ENCODE assay signal across 12 cellular contexts in the genomic region with DNA sequence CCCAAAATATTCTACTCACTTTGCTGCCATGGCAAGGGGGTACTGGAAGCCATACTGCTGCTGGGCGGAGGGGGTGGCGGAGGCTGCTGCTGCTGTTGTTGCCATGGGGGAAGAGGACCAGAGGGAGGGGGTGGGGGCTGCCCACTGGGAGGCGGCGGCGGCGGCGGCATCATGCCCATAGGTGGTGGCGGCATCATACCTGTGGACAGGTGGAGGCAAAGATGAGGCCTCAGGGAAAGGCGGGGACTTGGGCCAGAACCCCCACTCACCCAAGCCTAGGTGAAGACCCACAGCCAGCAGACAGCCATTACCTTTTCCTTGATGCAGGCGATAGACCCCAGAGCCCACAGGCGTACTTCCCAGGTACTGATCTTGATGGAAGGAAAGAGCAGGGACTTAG. TPM values are rescaled to one million over a fixed set of nuclear protein-coding genes. Genes with fewer than 3 reads are reported as not detected.
DNase-seq lines count a peak whose midpoint lies in the region; ATAC-seq, FAIRE-seq and TF ChIP-seq lines count a peak whose summit lies in the region.
"Had no signal": no experiment of that assay in that cellular context is flagged by ENCODE, and none has a peak within 500 bp of the region (broad histone marks: within the 10 kb centered on the region; RNA-seq: fewer than 3 reads in every experiment).

No MANE protein-coding gene starts in this region.

- peaks cover 2 to 97% of the 10 kb centered on the region in 2 experiments for H3K36me3 ChIP-seq in HEK293 (ENCODE audit: control insufficient read depth in 2 of 2, insufficient read depth in 1 of 2, low read length in 2 of 2)
- H3K36me3 ChIP-seq in HepG2 (replicated peaks in 1 of 2; ENCODE audit: control insufficient read depth in 1 of 2, insufficient read depth in 2 of 2, low read length in 2 of 2): peaks cover 57 to 84% of the 10 kb centered on the region in 2 experiments

- H3K27ac Mint-ChIP-seq in T-helper 1 cell treated with Interleukin-12 subunit alpha and Interleukin-12 subunit beta and Interleukin-4 antibody, amounts not matched to agents 30 μg/mL and 1 μg/mL, for 36 hours: peak overlapping the region; percentile 69
- H3K27ac Mint-ChIP-seq in dendritic cell treated with granulocyte-macrophage colony-stimulating factor and Interleukin-4, amounts not matched to agents 40 ng/mL and 50 ng/mL, for 4 days: peak overlapping the region; percentile 42
- H3K27ac Mint-ChIP-seq: nephron progenitor cell had no signal

- H3K27ac ChIP-seq in HEK293 (ENCODE audit: extremely low read depth, low read depth, low read length) (no peak overlapping the region), HepG2 (ENCODE audit: extremely low read length, insufficient read depth, low read length) (no peak overlapping the region)

- H3K9me3 Mint-ChIP-seq in T-helper 1 cell treated with Interleukin-12 subunit alpha and Interleukin-12 subunit beta and Interleukin-4 antibody, amounts not matched to agents 30 μg/mL and 1 μg/mL, for 36 hours: no peaks in the 10 kb centered on the region
- no peaks in the 10 kb centered on the region for H3K9me3 Mint-ChIP-seq in dendritic cell treated with granulocyte-macrophage colony-stimulating factor and Interleukin-4, amounts not matched to agents 40 ng/mL and 50 ng/mL, for 4 days
- H3K9me3 Mint-ChIP-seq: nephron progenitor cell had no signal

- H3K4me3 Mint-ChIP-seq in T-helper 1 cell treated with Interleukin-12 subunit alpha and Interleukin-12 subunit beta and Interleukin-4 antibody, amounts not matched to agents 30 μg/mL and 1 μg/mL, for 36 hours: no peak overlapping the region
- H3K4me3 Mint-ChIP-seq in dendritic cell treated with granulocyte-macrophage colony-stimulating factor and Interleukin-4, amounts not matched to agents 40 ng/mL and 50 ng/mL, for 4 days: no peak overlapping the region

- TF ChIP-seq RAD21 in HepG2 (CRISPR knock-in tag; IDR thresholded peaks at IDR 0.05): no peak

- WGBS in HepG2 (ENCODE audit: low lambda C conversion rate): 98% methylated on average over 11 of the region's 11 CpGs

- FAIRE-seq in HepG2 (lab: Jason Lieb, UNC): no peak

- no peak for TF ChIP-seq POLR2A in HepG2 (IDR thresholded peaks at IDR 0.05; ENCODE audit: insufficient read depth in 1 of 2, low read depth in 2 of 2, low read length in 2 of 2)

- TF ChIP-seq CTCF in HEK293 (tag by site-specific recombination; IDR thresholded peaks at IDR 0.05) (no peak), HepG2 (CRISPR knock-in tag; IDR thresholded peaks at IDR 0.05) (no peak)

- H3K27me3 ChIP-seq in HepG2 (ENCODE audit: control insufficient read depth in 1 of 2, insufficient read depth in 2 of 2, low read length in 2 of 2): no peaks in the 10 kb centered on the region

- H3K27me3 Mint-ChIP-seq in T-helper 1 cell treated with Interleukin-12 subunit alpha and Interleukin-12 subunit beta and Interleukin-4 antibody, amounts not matched to agents 30 μg/mL and 1 μg/mL, for 36 hours (ENCODE audit: low read depth): no peaks in the 10 kb centered on the region
- no peaks in the 10 kb centered on the region for H3K27me3 Mint-ChIP-seq in dendritic cell treated with granulocyte-macrophage colony-stimulating factor and Interleukin-4, amounts not matched to agents 40 ng/mL and 50 ng/mL, for 4 days

- TF ChIP-seq EP300 in HepG2 (IDR thresholded peaks at IDR 0.05; ENCODE audit: low read depth in 2 of 2, low read length in 2 of 2) (no peak), HepG2 (CRISPR knock-in tag; IDR thresholded peaks at IDR 0.05; ENCODE audit: borderline replicate concordance) (no peak)

- H3K4me2 ChIP-seq in HepG2 (ENCODE audit: low read depth, low read length): no peak overlapping the region

- H3K36me3 Mint-ChIP-seq in T-helper 1 cell treated with Interleukin-12 subunit alpha and Interleukin-12 subunit beta and Interleukin-4 antibody, amounts not matched to agents 30 μg/mL and 1 μg/mL, for 36 hours (ENCODE audit: low read depth): peaks cover 83% of the 10 kb centered on the region
- peaks cover 100% of the 10 kb centered on the region for H3K36me3 Mint-ChIP-seq in dendritic cell treated with granulocyte-macrophage colony-stimulating factor and Interleukin-4, amounts not matched to agents 40 ng/mL and 50 ng/mL, for 4 days (ENCODE audit: low read depth)

- H3K4me1 ChIP-seq in HEK293 (ENCODE audit: control insufficient read depth, insufficient read depth, low read length) (peaks cover 7% of the 10 kb centered on the region), HepG2 (ENCODE audit: insufficient read depth, low read length) (no peaks in the 10 kb centered on the region)

- H3K9me3 ChIP-seq in HEK293 (ENCODE audit: control insufficient read depth, insufficient read depth, low read depth, low read length) (no peaks in the 10 kb centered on the region), HepG2 (ENCODE audit: low read length) (no peaks in the 10 kb centered on the region)

- intact Hi-C loops in dendritic cell treated with granulocyte-macrophage colony-stimulating factor and Interleukin-4, amounts not matched to agents 40 ng/mL and 50 ng/mL, for 4 days (cut with micrococcal nuclease): no loop called here
- intact Hi-C loops in sciatic nerve (cut with DNase I): no loop called here
- intact Hi-C loops in HepG2 (cut with micrococcal nuclease; ENCODE audit: unreplicated experiment): no loop called here

- peaks cover 88% of the 10 kb centered on the region for H4K20me1 ChIP-seq in HepG2 (ENCODE audit: insufficient read depth, low read length)

- no peak overlapping the region for H3K9ac ChIP-seq in HepG2 (ENCODE audit: insufficient read depth, low read depth, low read length)

- BruUV-seq in HepG2 (replicated peaks; lab: Mats Ljungman, UMichigan): no TSS peak

- in situ Hi-C loops in HepG2 (cut with HindIII; ENCODE audit: extremely low pct_ligation_motif_present, low pct_unique_long_range_greater_than_20kb): no loop called here

- CTCF ChIA-PET in HEK293 (lab: Yijun Ruan, JAX) (interaction anchor here (1.4 to 1.9 kb wide), 4 partner anchors 10 to 15 kb away, joined by 4 to 13 read pairs (median 8); a partner anchor contains a TSS), HepG2 (lab: Yijun Ruan, JAX; ENCODE audit: low intra/inter-chr PET ratio, low total read pairs) (no interaction called here)

- no peak for DNase-seq in T-helper 1 cell
- peak; percentile 54 for DNase-seq in sciatic nerve (ENCODE audit: low spot score)
- no peak for DNase-seq in occipital lobe (lab: John Stamatoyannopoulos, UW)
- no peak for DNase-seq in HepG2 (ENCODE audit: low spot score)
- DNase-seq: 8988T, Calu3, NCI-H2171, nephron progenitor cell had no signal

- H3K4me3 ChIP-seq in HEK293 (ENCODE audit: low read depth, low read length) (no peak overlapping the region), HepG2 (replicated peaks in 1 of 3; ENCODE audit: insufficient read depth in 1 of 3, low read depth in 2 of 3, low read length in 3 of 3) (no peak overlapping the region)

- peaks cover 7% of the 10 kb centered on the region for H3K79me2 ChIP-seq in HepG2 (ENCODE audit: insufficient read depth, low read length)

- no peak overlapping the region for H2AFZ ChIP-seq in HepG2 (ENCODE audit: low read length)

- POLR2A ChIA-PET in HEK293 (lab: Yijun Ruan, JAX): interaction anchor here (1.6 kb wide), 1 partner anchor 8 kb away, joined by 5 read pairs; no protein-coding TSS in a partner anchor
- POLR2A ChIA-PET in HepG2 (lab: Yijun Ruan, JAX): interaction anchor here (1.3 kb wide), 1 partner anchor 8 kb away, joined by 3 read pairs; no protein-coding TSS in a partner anchor

- peaks cover 64% of the 10 kb centered on the region for H3K4me1 Mint-ChIP-seq in T-helper 1 cell treated with Interleukin-12 subunit alpha and Interleukin-12 subunit beta and Interleukin-4 antibody, amounts not matched to agents 30 μg/mL and 1 μg/mL, for 36 hours (ENCODE audit: low read depth)
- peaks cover 74% of the 10 kb centered on the region for H3K4me1 Mint-ChIP-seq in dendritic cell treated with granulocyte-macrophage colony-stimulating factor and Interleukin-4, amounts not matched to agents 40 ng/mL and 50 ng/mL, for 4 days (ENCODE audit: low read depth)

- ATAC-seq in sciatic nerve: no peak
- no peak for ATAC-seq in GM21360 (IDR thresholded peaks at IDR 0.05; ENCODE audit: unreplicated experiment)
- ATAC-seq in HepG2: no peak

RNA-seq across cellular contexts. Expression of a gene that starts 7.1 kb away (rescaled TPM):
- total RNA-seq in sciatic nerve (8.1 TPM), occipital lobe (1.2 TPM), HepG2 (2016; rRNA removed; fragmentation: Illumina TruSeq; extraction: Trizol) (0.11 TPM in 1 of 2 replicates, not detected in the other)
- total RNA-seq in HepG2 (2016; cell fraction: cytosol; rRNA removed; fragmentation: Illumina TruSeq; extraction: Trizol; ENCODE audit: low read depth): not detected in 2 replicates
- total RNA-seq in HepG2 (2016; cell fraction: insoluble cytoplasmic fraction; rRNA removed; fragmentation: Illumina TruSeq; extraction: Trizol): 0.06 TPM in 1 of 2 replicates, not detected in the other
- not detected in 2 replicates for total RNA-seq in HepG2 (2016; cell fraction: membrane; rRNA removed; fragmentation: Illumina TruSeq; extraction: Trizol)
- total RNA-seq in HepG2 (2016; cell fraction: nucleus; rRNA removed; fragmentation: Illumina TruSeq; extraction: Trizol): 0.13 and 0.16 TPM in 2 replicates
- polyA plus RNA-seq in HepG2 (2011; rRNA removed): 0.12 and 0.13 TPM in 2 replicates
- 0.08 and 0.09 TPM in 2 replicates for polyA plus RNA-seq in HepG2 (2011; cell fraction: cytosol; rRNA removed)
- polyA plus RNA-seq in HepG2 (2011; cell fraction: nucleus; rRNA removed): 0.31 and 0.51 TPM in 2 replicates
- polyA plus RNA-seq in HepG2 (2012): 0.19 and 0.24 TPM in 2 replicates
- not detected in 2 replicates for polyA plus RNA-seq in HepG2 (2016; cell fraction: cytosol; fragmentation: Illumina TruSeq; extraction: Trizol; ENCODE audit: low read depth)
- polyA plus RNA-seq in HepG2 (2016; cell fraction: insoluble cytoplasmic fraction; fragmentation: Illumina TruSeq; extraction: Trizol; ENCODE audit: low read depth): not detected in 2 replicates
- polyA plus RNA-seq in HepG2 (2016; cell fraction: membrane; fragmentation: Illumina TruSeq; extraction: Trizol; ENCODE audit: low read depth): not detected in 2 replicates
- not detected in 2 replicates for polyA plus RNA-seq in HepG2 (2016; cell fraction: nucleus; fragmentation: Illumina TruSeq; extraction: Trizol; ENCODE audit: insufficient read depth, low read depth)
- 0.68 and 0.84 TPM in 2 replicates for polyA minus RNA-seq in HepG2 (2011; rRNA and poly(A)+ RNA removed; ENCODE audit: low replicate concordance)
- polyA minus RNA-seq in HepG2 (2011; cell fraction: cytosol; rRNA and poly(A)+ RNA removed): 0.26 TPM in 1 of 2 replicates, not detected in the other
- polyA minus RNA-seq in HepG2 (2011; cell fraction: nucleus; rRNA and poly(A)+ RNA removed): 0.62 and 0.77 TPM in 2 replicates

RNA-seq across cellular contexts. Expression of a gene that starts 11.5 kb away (rescaled TPM):
- total RNA-seq in sciatic nerve (366 TPM), occipital lobe (80.0 TPM), HepG2 (2016; rRNA removed; fragmentation: Illumina TruSeq; extraction: Trizol) (42.5 and 70.4 TPM in 2 replicates)
- total RNA-seq in HepG2 (2016; cell fraction: cytosol; rRNA removed; fragmentation: Illumina TruSeq; extraction: Trizol; ENCODE audit: low read depth): 16.0 and 19.1 TPM in 2 replicates
- total RNA-seq in HepG2 (2016; cell fraction: insoluble cytoplasmic fraction; rRNA removed; fragmentation: Illumina TruSeq; extraction: Trizol): 36.1 and 70.7 TPM in 2 replicates
- total RNA-seq in HepG2 (2016; cell fraction: membrane; rRNA removed; fragmentation: Illumina TruSeq; extraction: Trizol): 45.9 and 46.6 TPM in 2 replicates
- 163 and 180 TPM in 2 replicates for total RNA-seq in HepG2 (2016; cell fraction: nucleus; rRNA removed; fragmentation: Illumina TruSeq; extraction: Trizol)
- 51.9 and 55.5 TPM in 2 replicates for polyA plus RNA-seq in HepG2 (2011; rRNA removed)
- 14.3 and 16.0 TPM in 2 replicates for polyA plus RNA-seq in HepG2 (2011; cell fraction: cytosol; rRNA removed)
- 223 and 237 TPM in 2 replicates for polyA plus RNA-seq in HepG2 (2011; cell fraction: nucleus; rRNA removed)
- 130 and 151 TPM in 2 replicates for polyA plus RNA-seq in HepG2 (2012)
- polyA plus RNA-seq in HepG2 (2016; cell fraction: cytosol; fragmentation: Illumina TruSeq; extraction: Trizol; ENCODE audit: low read depth): 30.5 and 31.3 TPM in 2 replicates
- 93.3 and 132 TPM in 2 replicates for polyA plus RNA-seq in HepG2 (2016; cell fraction: insoluble cytoplasmic fraction; fragmentation: Illumina TruSeq; extraction: Trizol; ENCODE audit: low read depth)
- polyA plus RNA-seq in HepG2 (2016; cell fraction: membrane; fragmentation: Illumina TruSeq; extraction: Trizol; ENCODE audit: low read depth): 63.8 and 66.4 TPM in 2 replicates
- polyA plus RNA-seq in HepG2 (2016; cell fraction: nucleus; fragmentation: Illumina TruSeq; extraction: Trizol; ENCODE audit: insufficient read depth, low read depth): 426 and 461 TPM in 2 replicates
- 77.9 and 101 TPM in 2 replicates for polyA minus RNA-seq in HepG2 (2011; rRNA and poly(A)+ RNA removed; ENCODE audit: low replicate concordance)
- 31.1 and 32.0 TPM in 2 replicates for polyA minus RNA-seq in HepG2 (2011; cell fraction: cytosol; rRNA and poly(A)+ RNA removed)
- polyA minus RNA-seq in HepG2 (2011; cell fraction: nucleus; rRNA and poly(A)+ RNA removed): 297 and 338 TPM in 2 replicates

RNA-seq across cellular contexts. Expression of a gene that starts 22.9 kb away (rescaled TPM):
- total RNA-seq in sciatic nerve: 39.7 TPM
- total RNA-seq in occipital lobe: 36.7 TPM
- total RNA-seq in HepG2 (2016; rRNA removed; fragmentation: Illumina TruSeq; extraction: Trizol): not detected in 2 replicates
- not detected in 2 replicates for total RNA-seq in HepG2 (2016; cell fraction: cytosol; rRNA removed; fragmentation: Illumina TruSeq; extraction: Trizol; ENCODE audit: low read depth)
- total RNA-seq in HepG2 (2016; cell fraction: insoluble cytoplasmic fraction; rRNA removed; fragmentation: Illumina TruSeq; extraction: Trizol): not detected in 2 replicates
- not detected in 2 replicates for total RNA-seq in HepG2 (2016; cell fraction: membrane; rRNA removed; fragmentation: Illumina TruSeq; extraction: Trizol)
- not detected in 2 replicates for total RNA-seq in HepG2 (2016; cell fraction: nucleus; rRNA removed; fragmentation: Illumina TruSeq; extraction: Trizol)
- 0.18 and 0.61 TPM in 2 replicates for polyA plus RNA-seq in HepG2 (2011; rRNA removed)
- polyA plus RNA-seq in HepG2 (2011; cell fraction: cytosol; rRNA removed): 0.23 TPM in 2 replicates
- 0.54 and 1.5 TPM in 2 replicates for polyA plus RNA-seq in HepG2 (2011; cell fraction: nucleus; rRNA removed)
- polyA plus RNA-seq in HepG2 (2012): 0.38 TPM in 1 of 2 replicates, not detected in the other
- 0.26 and 0.27 TPM in 2 replicates for polyA plus RNA-seq in HepG2 (2016; cell fraction: cytosol; fragmentation: Illumina TruSeq; extraction: Trizol; ENCODE audit: low read depth)
- not detected in 2 replicates for polyA plus RNA-seq in HepG2 (2016; cell fraction: insoluble cytoplasmic fraction; fragmentation: Illumina TruSeq; extraction: Trizol; ENCODE audit: low read depth)
- polyA plus RNA-seq in HepG2 (2016; cell fraction: membrane; fragmentation: Illumina TruSeq; extraction: Trizol; ENCODE audit: low read depth): 0.30 TPM in 1 of 2 replicates, not detected in the other
- not detected in 2 replicates for polyA plus RNA-seq in HepG2 (2016; cell fraction: nucleus; fragmentation: Illumina TruSeq; extraction: Trizol; ENCODE audit: insufficient read depth, low read depth)
- 0.28 TPM in 1 of 2 replicates, not detected in the other for polyA minus RNA-seq in HepG2 (2011; rRNA and poly(A)+ RNA removed; ENCODE audit: low replicate concordance)
- polyA minus RNA-seq in HepG2 (2011; cell fraction: cytosol; rRNA and poly(A)+ RNA removed): not detected in 2 replicates
- polyA minus RNA-seq in HepG2 (2011; cell fraction: nucleus; rRNA and poly(A)+ RNA removed): not detected in 2 replicates
- total RNA-seq: Calu3 had no signal

RNA-seq across cellular contexts. Expression of a gene that starts 36.1 kb away (rescaled TPM):
- total RNA-seq in sciatic nerve: 18.0 TPM
- 9.8 TPM for total RNA-seq in occipital lobe
- total RNA-seq in HepG2 (2016; rRNA removed; fragmentation: Illumina TruSeq; extraction: Trizol): 7.8 and 8.3 TPM in 2 replicates
- 3.5 and 4.1 TPM in 2 replicates for total RNA-seq in HepG2 (2016; cell fraction: cytosol; rRNA removed; fragmentation: Illumina TruSeq; extraction: Trizol; ENCODE audit: low read depth)
- 4.8 and 7.6 TPM in 2 replicates for total RNA-seq in HepG2 (2016; cell fraction: insoluble cytoplasmic fraction; rRNA removed; fragmentation: Illumina TruSeq; extraction: Trizol)
- total RNA-seq in HepG2 (2016; cell fraction: membrane; rRNA removed; fragmentation: Illumina TruSeq; extraction: Trizol): 10.9 and 11.1 TPM in 2 replicates
- 6.7 and 7.4 TPM in 2 replicates for total RNA-seq in HepG2 (2016; cell fraction: nucleus; rRNA removed; fragmentation: Illumina TruSeq; extraction: Trizol)
- polyA plus RNA-seq in HepG2 (2011; rRNA removed): 15.5 and 17.6 TPM in 2 replicates
- polyA plus RNA-seq in HepG2 (2011; cell fraction: cytosol; rRNA removed): 7.7 and 11.1 TPM in 2 replicates
- 71.3 and 101 TPM in 2 replicates for polyA plus RNA-seq in HepG2 (2011; cell fraction: nucleus; rRNA removed)
- polyA plus RNA-seq in HepG2 (2012): 8.7 and 10.1 TPM in 2 replicates
- polyA plus RNA-seq in HepG2 (2016; cell fraction: cytosol; fragmentation: Illumina TruSeq; extraction: Trizol; ENCODE audit: low read depth): 5.1 and 6.2 TPM in 2 replicates
- polyA plus RNA-seq in HepG2 (2016; cell fraction: insoluble cytoplasmic fraction; fragmentation: Illumina TruSeq; extraction: Trizol; ENCODE audit: low read depth): 7.8 and 9.1 TPM in 2 replicates
- polyA plus RNA-seq in HepG2 (2016; cell fraction: membrane; fragmentation: Illumina TruSeq; extraction: Trizol; ENCODE audit: low read depth): 9.5 and 11.8 TPM in 2 replicates
- polyA plus RNA-seq in HepG2 (2016; cell fraction: nucleus; fragmentation: Illumina TruSeq; extraction: Trizol; ENCODE audit: insufficient read depth, low read depth): 20.0 and 20.1 TPM in 2 replicates
- polyA minus RNA-seq in HepG2 (2011; rRNA and poly(A)+ RNA removed; ENCODE audit: low replicate concordance): 25.9 and 40.8 TPM in 2 replicates
- 4.3 and 6.6 TPM in 2 replicates for polyA minus RNA-seq in HepG2 (2011; cell fraction: cytosol; rRNA and poly(A)+ RNA removed)
- 8.7 and 10.9 TPM in 2 replicates for polyA minus RNA-seq in HepG2 (2011; cell fraction: nucleus; rRNA and poly(A)+ RNA removed)

RNA-seq across cellular contexts. Expression of a gene that starts 43.5 kb away (rescaled TPM):
- total RNA-seq in sciatic nerve: 17.7 TPM
- 17.2 TPM for total RNA-seq in occipital lobe
- total RNA-seq in HepG2 (2016; rRNA removed; fragmentation: Illumina TruSeq; extraction: Trizol): 15.3 and 20.5 TPM in 2 replicates
- total RNA-seq in HepG2 (2016; cell fraction: cytosol; rRNA removed; fragmentation: Illumina TruSeq; extraction: Trizol; ENCODE audit: low read depth): 3.8 and 4.3 TPM in 2 replicates
- 11.7 and 21.5 TPM in 2 replicates for total RNA-seq in HepG2 (2016; cell fraction: insoluble cytoplasmic fraction; rRNA removed; fragmentation: Illumina TruSeq; extraction: Trizol)
- total RNA-seq in HepG2 (2016; cell fraction: membrane; rRNA removed; fragmentation: Illumina TruSeq; extraction: Trizol): 9.8 and 11.2 TPM in 2 replicates
- 16.8 and 17.9 TPM in 2 replicates for total RNA-seq in HepG2 (2016; cell fraction: nucleus; rRNA removed; fragmentation: Illumina TruSeq; extraction: Trizol)
- 27.3 and 30.9 TPM in 2 replicates for polyA plus RNA-seq in HepG2 (2011; rRNA removed)
- polyA plus RNA-seq in HepG2 (2011; cell fraction: cytosol; rRNA removed): 11.1 and 16.7 TPM in 2 replicates
- 97.2 and 109 TPM in 2 replicates for polyA plus RNA-seq in HepG2 (2011; cell fraction: nucleus; rRNA removed)
- polyA plus RNA-seq in HepG2 (2012): 19.6 and 26.4 TPM in 2 replicates
- 5.0 and 5.9 TPM in 2 replicates for polyA plus RNA-seq in HepG2 (2016; cell fraction: cytosol; fragmentation: Illumina TruSeq; extraction: Trizol; ENCODE audit: low read depth)
- polyA plus RNA-seq in HepG2 (2016; cell fraction: insoluble cytoplasmic fraction; fragmentation: Illumina TruSeq; extraction: Trizol; ENCODE audit: low read depth): 24.4 and 31.0 TPM in 2 replicates
- 13.6 and 15.0 TPM in 2 replicates for polyA plus RNA-seq in HepG2 (2016; cell fraction: membrane; fragmentation: Illumina TruSeq; extraction: Trizol; ENCODE audit: low read depth)
- polyA plus RNA-seq in HepG2 (2016; cell fraction: nucleus; fragmentation: Illumina TruSeq; extraction: Trizol; ENCODE audit: insufficient read depth, low read depth): 70.2 and 70.8 TPM in 2 replicates
- 38.1 and 40.7 TPM in 2 replicates for polyA minus RNA-seq in HepG2 (2011; rRNA and poly(A)+ RNA removed; ENCODE audit: low replicate concordance)
- polyA minus RNA-seq in HepG2 (2011; cell fraction: cytosol; rRNA and poly(A)+ RNA removed): 14.8 and 15.4 TPM in 2 replicates
- 11.1 and 15.7 TPM in 2 replicates for polyA minus RNA-seq in HepG2 (2011; cell fraction: nucleus; rRNA and poly(A)+ RNA removed)

Comparison
In these comparisons a context has a peak if more than half of its experiments do, and no peak if none do; other contexts are left out.
1. RNA of a gene that starts 22.9 kb away (total RNA-seq): 39.7 TPM in sciatic nerve (single experiment) and 36.7 TPM in occipital lobe (single experiment); not detected in HepG2; every median in the first group is over 10 times any median in the second.